ENCODE assay signal across 27 cellular contexts in genomic region chr16:56038564-56039098, GRCh38.
"Had no signal": no experiment of that assay in that cellular context is flagged by ENCODE, and none has a peak within 500 bp of the region (broad histone marks: within the 10 kb centered on the region; RNA-seq: fewer than 3 reads in every experiment).

No MANE protein-coding gene starts in this region.

- H3K4me1 ChIP-seq: colonic mucosa had no signal

- H3K27me3 ChIP-seq: brain microvascular endothelial cell, cardiac muscle cell, colonic mucosa had no signal

- H3K36me3 ChIP-seq: brain microvascular endothelial cell, cardiac muscle cell, colonic mucosa, WERI-Rb-1 had no signal

- H3K27ac ChIP-seq: brain microvascular endothelial cell, cardiac muscle cell, colonic mucosa, WERI-Rb-1 had no signal

- DNase-seq: activated B cell treated with CpG ODN at 0.5 μM for 24 hours; activated CD4-positive, alpha-beta T cell treated with anti-CD3 and anti-CD28 coated beads for 48 hours; activated CD4-positive, alpha-beta T cell treated with anti-CD3 and anti-CD28 coated beads, Interleukin-2, amount 50 U/mL, for 1 hour; activated CD4-positive, alpha-beta T cell treated with anti-CD3 and anti-CD28 coated beads, Interleukin-2, amount 50 U/mL, for 48 hours; activated CD8-positive, alpha-beta memory T cell treated with anti-CD3 and anti-CD28 coated beads for 24 hours; activated CD8-positive, alpha-beta T cell treated with anti-CD3 and anti-CD28 coated beads for 36 hours; activated effector memory CD4-positive, alpha-beta T cell treated with Interleukin-2 at 50 U/mL for 16 hours; activated gamma-delta T cell treated with Interleukin-2 at 50 U/mL for 16 hours; activated naive CD4-positive, alpha-beta T cell treated with anti-CD3 and anti-CD28 coated beads, Interleukin-2, amount 50 U/mL, for 16 hours; activated naive CD4-positive, alpha-beta T cell treated with Interleukin-2 at 50 U/mL for 16 hours; activated T-cell treated with anti-CD3 and anti-CD28 coated beads, Interleukin-2, amount 50 U/mL, for 4 hours; amniotic stem cell; anterior cingulate cortex; brain microvascular endothelial cell; central memory CD4-positive, alpha-beta T cell; cerebellar nuclear complex; colonic mucosa; effector memory CD4-positive, alpha-beta T cell; foreskin fibroblast; head of caudate nucleus; T-helper 1 cell; T-helper 17 cell; T1000; WERI-Rb-1 had no signal

- H3K4me3 ChIP-seq: cardiac muscle cell, colonic mucosa had no signal

- ATAC-seq: activated CD4-positive, CD25-positive, alpha-beta regulatory T cell treated with anti-CD3 and anti-CD28 coated beads, Interleukin-2, amount 50 U/mL, for 24 hours; activated CD8-positive, alpha-beta T cell treated with anti-CD3 and anti-CD28 coated beads for 36 hours; activated T-cell treated with anti-CD3 and anti-CD28 coated beads, Interleukin-2, amount 50 U/mL, for 4 hours; activated T-helper 17 cell treated with anti-CD3 and anti-CD28 coated beads, Interleukin-2, amount 50 U/mL, for 72 hours; T-helper 17 cell had no signal

- H3K9me3 ChIP-seq: colonic mucosa had no signal
